10 cellular contexts compared by ENCODE assay signal in the genomic region with DNA sequence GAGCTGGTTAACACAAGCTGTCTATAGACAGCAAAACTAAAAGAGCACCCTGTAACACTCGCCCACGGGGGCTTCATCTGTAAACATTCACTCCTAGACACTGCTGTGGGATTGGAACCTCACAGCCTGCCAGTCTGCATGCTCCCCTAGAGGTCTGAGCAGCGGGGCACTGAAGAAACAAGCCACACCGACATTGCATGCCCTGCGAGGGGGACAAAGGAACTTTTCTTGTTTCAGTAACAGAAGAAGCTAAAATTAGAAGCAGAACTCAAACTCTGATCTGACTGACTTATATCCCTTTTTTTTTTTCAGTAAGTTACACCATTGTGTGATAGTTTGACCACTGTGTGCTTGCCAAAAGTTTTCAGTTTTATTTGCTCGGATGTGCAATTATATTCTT.
DNase-seq lines count a peak whose midpoint lies in the region; ATAC-seq and TF ChIP-seq lines count a peak whose summit lies in the region.
"Had no signal": no experiment of that assay in that cellular context is flagged by ENCODE, and none has a peak within 500 bp of the region (broad histone marks: within the 10 kb centered on the region; RNA-seq: fewer than 3 reads in every experiment).

No MANE protein-coding gene starts in this region.

- DNase-seq in astrocyte of the spinal cord (ENCODE audit: low read depth, low spot score) (peak; percentile 41), substantia nigra (lab: John Stamatoyannopoulos, UW) (peak in 35 of 49 donors; percentile 8 to 72 (median 34)), epidermal melanocyte (ENCODE audit: insufficient read length, low spot score) (no peak), GM19240 (ENCODE audit: insufficient read length, low spot score) (no peak), NCI-H2029 (lab: John Stamatoyannopoulos, UW) (no peak)
- no peak for DNase-seq in activated CD4-positive, alpha-beta T cell treated with anti-CD3 and anti-CD28 coated beads, Interleukin-2, amount 50 U/mL, for 1 hour
- DNase-seq: activated CD8-positive, alpha-beta memory T cell treated with anti-CD3 and anti-CD28 coated beads, Interleukin-2, amount 10 ng/mL, durations not matched to agents 7 days and 5 days; NCI-H510A had no signal

- H3K27ac ChIP-seq in layer of hippocampus (ENCODE audit: low read depth, low read length): peak overlapping the region; percentile 62
- H3K27ac ChIP-seq in substantia nigra (ENCODE audit: low read depth, low read length, poor library complexity, severe bottlenecking): peak overlapping the region; percentile 84

- no peak for TF ChIP-seq CTCF in astrocyte of the spinal cord (IDR thresholded peaks at IDR 0.05; ENCODE audit: low read depth, low read length)

- no peaks in the 10 kb centered on the region for H3K27me3 ChIP-seq in layer of hippocampus (ENCODE audit: control insufficient read depth, insufficient read depth, low read length)

- no peak overlapping the region for H3K4me3 ChIP-seq in astrocyte of the spinal cord (ENCODE audit: low read depth, low read length)

- peak; percentile 41 for ATAC-seq in HG02759 (IDR thresholded peaks at IDR 0.05; ENCODE audit: unreplicated experiment)
- ATAC-seq: activated CD8-positive, alpha-beta memory T cell treated with anti-CD3 and anti-CD28 coated beads, Interleukin-2, amount 10 ng/mL, durations not matched to agents 7 days and 5 days had no signal

- in situ Hi-C loops in astrocyte of the spinal cord (cut with HindIII; ENCODE audit: low sequenced_read_pairs): no loop called here

Comparison
In these comparisons a context has a peak if more than half of its experiments do, and no peak if none do; other contexts are left out.
1. DNase-seq: peak in astrocyte of the spinal cord (single experiment) and substantia nigra (35 of 49); none in epidermal melanocyte (single experiment), activated CD4-positive, alpha-beta T cell treated with anti-CD3 and anti-CD28 coated beads, Interleukin-2, amount 50 U/mL, for 1 hour (single experiment), GM19240 (single experiment) and NCI-H2029 (single experiment).